Comparison of ENCODE assay signal across 14 cellular contexts in the genomic region with DNA sequence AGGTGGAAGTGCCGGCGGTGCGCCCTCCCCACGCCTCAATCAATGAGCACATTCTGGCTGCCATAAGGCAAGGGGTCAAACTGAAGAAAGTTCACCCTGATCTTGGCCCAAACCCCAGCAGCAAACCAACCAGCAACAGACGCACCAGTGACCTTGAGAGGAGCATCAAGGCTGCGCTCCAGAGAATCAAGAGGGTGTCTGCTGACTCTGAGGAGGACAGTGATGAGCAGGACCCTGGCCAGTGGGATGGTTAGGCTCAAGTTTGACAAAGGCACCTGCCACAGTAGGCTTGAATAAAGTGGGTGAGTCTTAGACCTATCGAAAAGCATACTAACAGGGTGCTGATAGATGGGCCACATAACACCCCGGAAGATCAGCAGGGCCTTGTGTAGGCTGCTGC. TPM values are rescaled to one million over a fixed set of nuclear protein-coding genes. Genes with fewer than 3 reads are reported as not detected.
DNase-seq lines count a peak whose midpoint lies in the region; ATAC-seq, FAIRE-seq and TF ChIP-seq lines count a peak whose summit lies in the region.
"Had no signal": no experiment of that assay in that cellular context is flagged by ENCODE, and none has a peak within 500 bp of the region (broad histone marks: within the 10 kb centered on the region; RNA-seq: fewer than 3 reads in every experiment).

No MANE protein-coding gene starts in this region.

- peak overlapping the region; percentile 87 for H3K27ac Mint-ChIP-seq in stimulated activated naive CD8-positive, alpha-beta T cell treated with anti-CD3 and anti-CD28 coated beads, Interleukin-15, Interleukin-2, amounts not matched to agents 100 ng/mL and 50 ng/mL, for 24 hours
- peak overlapping the region; percentile 87 for H3K27ac Mint-ChIP-seq in activated naive CD8-positive, alpha-beta T cell treated with anti-CD3 and anti-CD28 coated beads for 36 hours

- peak in 1 of 3 experiments; percentile 21 for TF ChIP-seq CTCF in keratinocyte (optimal IDR thresholded peaks at IDR 0.05 in 1 of 3, IDR thresholded peaks at IDR 0.05 in 1 of 3, conservative IDR thresholded peaks at IDR 0.05 in 1 of 3; ENCODE audit: extremely low read depth in 1 of 3, insufficient read depth in 2 of 3, low read length in 3 of 3)

- H3K9ac ChIP-seq in keratinocyte (ENCODE audit: control insufficient read depth, extremely low read depth, insufficient read depth, low read length): peak overlapping the region; percentile 64

- H3K36me3 ChIP-seq in keratinocyte (ENCODE audit: control insufficient read depth in 2 of 2, extremely low read depth in 1 of 2, insufficient read depth in 2 of 2, low read length in 2 of 2): peaks cover 33 to 45% of the 10 kb centered on the region in 2 experiments

- peak overlapping the region; percentile 51 for H2AFZ ChIP-seq in keratinocyte (ENCODE audit: control insufficient read depth, low read length)

- peak overlapping the region; percentile 88 for H3K27ac ChIP-seq in keratinocyte (ENCODE audit: control insufficient read depth, insufficient read depth, low read length)

- peak overlapping the region; percentile 75 for H3K4me2 ChIP-seq in keratinocyte (ENCODE audit: control insufficient read depth, extremely low read depth, insufficient read depth, low read depth, low read length)

- no peak for ATAC-seq in stimulated activated naive CD8-positive, alpha-beta T cell treated with anti-CD3 and anti-CD28 coated beads, Interleukin-15, Interleukin-2, amounts not matched to agents 100 U/mL and 50 U/mL, for 24 hours
- no peak for ATAC-seq in GM21515 (IDR thresholded peaks at IDR 0.05; ENCODE audit: unreplicated experiment)

- no peaks in the 10 kb centered on the region for H3K9me1 ChIP-seq in keratinocyte (ENCODE audit: control insufficient read depth, extremely low read depth, insufficient read depth, low read length)

- peaks cover 3% of the 10 kb centered on the region for H3K79me2 ChIP-seq in keratinocyte (ENCODE audit: control insufficient read depth, insufficient read depth, low read length)

- no peak for DNase-seq in stimulated activated naive CD8-positive, alpha-beta T cell treated with anti-CD3 and anti-CD28 coated beads, Interleukin-15, Interleukin-2, amounts not matched to agents 100 U/mL and 50 U/mL, for 24 hours
- no peak for DNase-seq in activated naive CD8-positive, alpha-beta T cell treated with anti-CD3 and anti-CD28 coated beads for 36 hours
- DNase-seq in keratinocyte (ENCODE audit: low read depth, low spot score) (no peak), NCI-H510A treated with DMSO at 0.1 percent for 48 hours (lab: John Stamatoyannopoulos, UW) (no peak), COLO829 (ENCODE audit: low spot score) (no peak), Ammon's horn (ENCODE audit: low spot score) (no peak)
- DNase-seq: C1 segment of cervical spinal cord, left lung, NCI-H2029 treated with DMSO at 0.1 percent for 48 hours had no signal

- H3K27me3 Mint-ChIP-seq in stimulated activated naive CD8-positive, alpha-beta T cell treated with anti-CD3 and anti-CD28 coated beads, Interleukin-15, Interleukin-2, amounts not matched to agents 100 ng/mL and 50 ng/mL, for 24 hours: no peaks in the 10 kb centered on the region
- H3K27me3 Mint-ChIP-seq in activated naive CD8-positive, alpha-beta T cell treated with anti-CD3 and anti-CD28 coated beads for 36 hours: no peaks in the 10 kb centered on the region

- H3K27me3 ChIP-seq in keratinocyte (ENCODE audit: control insufficient read depth, extremely low read depth, insufficient read depth, low read length): no peaks in the 10 kb centered on the region
- H3K27me3 ChIP-seq: left lung had no signal

- H3K36me3 Mint-ChIP-seq in stimulated activated naive CD8-positive, alpha-beta T cell treated with anti-CD3 and anti-CD28 coated beads, Interleukin-15, Interleukin-2, amounts not matched to agents 100 ng/mL and 50 ng/mL, for 24 hours (ENCODE audit: low read depth): peaks cover 85% of the 10 kb centered on the region
- peaks cover 68% of the 10 kb centered on the region for H3K36me3 Mint-ChIP-seq in activated naive CD8-positive, alpha-beta T cell treated with anti-CD3 and anti-CD28 coated beads for 36 hours

- no peaks in the 10 kb centered on the region for H3K9me3 ChIP-seq in keratinocyte (ENCODE audit: control insufficient read depth, low read depth, low read length)
- H3K9me3 ChIP-seq: left lung had no signal

- peaks cover 30% of the 10 kb centered on the region for H3K4me1 Mint-ChIP-seq in stimulated activated naive CD8-positive, alpha-beta T cell treated with anti-CD3 and anti-CD28 coated beads, Interleukin-15, Interleukin-2, amounts not matched to agents 100 ng/mL and 50 ng/mL, for 24 hours (ENCODE audit: low read depth)
- peaks cover 27% of the 10 kb centered on the region for H3K4me1 Mint-ChIP-seq in activated naive CD8-positive, alpha-beta T cell treated with anti-CD3 and anti-CD28 coated beads for 36 hours

- dilution Hi-C loops in keratinocyte (cut with MboI; ENCODE audit: extremely low pct_ligation_motif_present, low sequenced_read_pairs): no loop called here

- H3K9me3 Mint-ChIP-seq in stimulated activated naive CD8-positive, alpha-beta T cell treated with anti-CD3 and anti-CD28 coated beads, Interleukin-15, Interleukin-2, amounts not matched to agents 100 ng/mL and 50 ng/mL, for 24 hours: no peaks in the 10 kb centered on the region
- no peaks in the 10 kb centered on the region for H3K9me3 Mint-ChIP-seq in activated naive CD8-positive, alpha-beta T cell treated with anti-CD3 and anti-CD28 coated beads for 36 hours

- peak overlapping the region in 2 of 3 experiments; percentile 21 to 28 for H3K4me3 ChIP-seq in keratinocyte (ENCODE audit: control insufficient read depth in 2 of 3, extremely low read depth in 1 of 3, insufficient read depth in 2 of 3, low read depth in 1 of 3, low read length in 3 of 3)
- H3K4me3 ChIP-seq: left lung had no signal

- no peak for FAIRE-seq in keratinocyte (lab: Jason Lieb, UNC)

- H3K4me3 Mint-ChIP-seq in stimulated activated naive CD8-positive, alpha-beta T cell treated with anti-CD3 and anti-CD28 coated beads, Interleukin-15, Interleukin-2, amounts not matched to agents 100 ng/mL and 50 ng/mL, for 24 hours: peak overlapping the region; percentile 41
- H3K4me3 Mint-ChIP-seq in activated naive CD8-positive, alpha-beta T cell treated with anti-CD3 and anti-CD28 coated beads for 36 hours: no peak overlapping the region

- peaks cover 2% of the 10 kb centered on the region for H4K20me1 ChIP-seq in keratinocyte (ENCODE audit: control insufficient read depth, extremely low read depth, insufficient read depth, low read length)

- peaks cover 27% of the 10 kb centered on the region for H3K4me1 ChIP-seq in keratinocyte (ENCODE audit: control insufficient read depth, extremely low read depth, insufficient read depth, low read length)

RNA-seq across cellular contexts. Expression of a gene that starts 23.9 kb away (rescaled TPM):
- total RNA-seq in activated naive CD8-positive, alpha-beta T cell treated with anti-CD3 and anti-CD28 coated beads for 36 hours: 1 to 10 TPM; 6.5 to 7.6 TPM
- polyA plus RNA-seq in keratinocyte: 3.6 to 6.0 TPM (median 4.7 TPM) in 3 replicates
- polyA plus RNA-seq in keratinocyte (2011; ENCODE audit: low read depth): 42.0 TPM
- 4.4 and 4.5 TPM in 2 replicates for polyA plus RNA-seq in keratinocyte (2011; cell fraction: cytosol; rRNA removed)
- polyA plus RNA-seq in keratinocyte (2011; cell fraction: nucleus; rRNA removed): 8.7 and 9.3 TPM in 2 replicates
- 4.8 and 7.2 TPM in 2 replicates for polyA plus RNA-seq in keratinocyte (2012; ENCODE audit: low replicate concordance)
- 1.7 to 2.9 TPM (median 2.2 TPM) in 3 replicates for polyA minus RNA-seq in keratinocyte
- polyA minus RNA-seq in keratinocyte (2011; cell fraction: cytosol; rRNA and poly(A)+ RNA removed): 2.1 TPM
- 2.5 and 2.9 TPM in 2 replicates for polyA minus RNA-seq in keratinocyte (2011; cell fraction: nucleus; rRNA and poly(A)+ RNA removed)

RNA-seq across cellular contexts. Expression of a gene that starts 27.4 kb away (rescaled TPM):
- total RNA-seq in activated naive CD8-positive, alpha-beta T cell treated with anti-CD3 and anti-CD28 coated beads for 36 hours: not detected
- not detected in 3 replicates for polyA plus RNA-seq in keratinocyte
- polyA plus RNA-seq in keratinocyte (2011; ENCODE audit: low read depth): not detected
- polyA plus RNA-seq in keratinocyte (2011; cell fraction: cytosol; rRNA removed): not detected in 2 replicates
- not detected in 2 replicates for polyA plus RNA-seq in keratinocyte (2011; cell fraction: nucleus; rRNA removed)
- polyA plus RNA-seq in keratinocyte (2012; ENCODE audit: low replicate concordance): 0.01 and 0.10 TPM in 2 replicates
- not detected in 3 replicates for polyA minus RNA-seq in keratinocyte
- not detected for polyA minus RNA-seq in keratinocyte (2011; cell fraction: cytosol; rRNA and poly(A)+ RNA removed)
- polyA minus RNA-seq in keratinocyte (2011; cell fraction: nucleus; rRNA and poly(A)+ RNA removed): not detected in 2 replicates
- total RNA-seq: activated CD8-positive, alpha-beta memory T cell treated with anti-CD3 and anti-CD28 coated beads for 36 hours; omental fat pad; T-helper 2 cell treated with Interferon-gamma antibody and Interleukin-4, amounts not matched to agents 100 ng/mL and 5 ng/mL, for 36 hours had no signal
